3 cellular contexts compared by ENCODE assay signal in the genomic region with DNA sequence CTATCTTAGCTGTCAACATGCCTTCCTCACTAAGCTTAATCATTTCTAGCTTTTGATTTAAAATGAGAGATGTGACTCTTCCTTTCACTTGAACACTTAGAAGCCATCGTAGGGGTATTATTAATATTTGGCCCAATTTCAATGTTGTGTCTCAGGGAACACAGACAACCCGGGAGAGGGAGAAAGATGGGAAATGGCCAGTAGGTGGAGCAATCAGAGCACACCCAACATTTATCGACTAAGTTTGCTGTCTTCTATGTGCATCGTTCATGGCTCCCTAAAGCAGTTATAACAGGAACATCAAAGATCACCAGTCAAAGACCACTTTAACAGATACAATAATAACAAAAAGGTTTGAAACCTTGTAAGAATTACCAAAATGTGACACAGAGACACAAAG.
TF ChIP-seq lines count a peak whose summit lies in the region.

No MANE protein-coding gene starts in this region.

TF ChIP-seq in SK-N-SH, 30 proteins besides CTCF, POLR2A, EP300 and RAD21:
- TF ChIP-seq FOXM1 (IDR thresholded peaks at IDR 0.05; ENCODE audit: low read depth) (no peak), JUND (IDR thresholded peaks at IDR 0.05) (no peak), EZH2phosphoT487 (IDR thresholded peaks at IDR 0.05; ENCODE audit: borderline replicate concordance, low read depth) (no peak), RFX5 (IDR thresholded peaks at IDR 0.05; ENCODE audit: low read length) (no peak), NFIC (IDR thresholded peaks at IDR 0.05; ENCODE audit: borderline replicate concordance) (no peak)
- TF ChIP-seq, protein P1, sequence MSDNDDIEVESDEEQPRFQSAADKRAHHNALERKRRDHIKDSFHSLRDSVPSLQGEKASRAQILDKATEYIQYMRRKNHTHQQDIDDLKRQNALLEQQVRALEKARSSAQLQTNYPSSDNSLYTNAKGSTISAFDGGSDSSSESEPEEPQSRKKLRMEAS (IDR thresholded peaks at IDR 0.05; ENCODE audit: low read depth) = no peak
- TF ChIP-seq, protein P2, sequence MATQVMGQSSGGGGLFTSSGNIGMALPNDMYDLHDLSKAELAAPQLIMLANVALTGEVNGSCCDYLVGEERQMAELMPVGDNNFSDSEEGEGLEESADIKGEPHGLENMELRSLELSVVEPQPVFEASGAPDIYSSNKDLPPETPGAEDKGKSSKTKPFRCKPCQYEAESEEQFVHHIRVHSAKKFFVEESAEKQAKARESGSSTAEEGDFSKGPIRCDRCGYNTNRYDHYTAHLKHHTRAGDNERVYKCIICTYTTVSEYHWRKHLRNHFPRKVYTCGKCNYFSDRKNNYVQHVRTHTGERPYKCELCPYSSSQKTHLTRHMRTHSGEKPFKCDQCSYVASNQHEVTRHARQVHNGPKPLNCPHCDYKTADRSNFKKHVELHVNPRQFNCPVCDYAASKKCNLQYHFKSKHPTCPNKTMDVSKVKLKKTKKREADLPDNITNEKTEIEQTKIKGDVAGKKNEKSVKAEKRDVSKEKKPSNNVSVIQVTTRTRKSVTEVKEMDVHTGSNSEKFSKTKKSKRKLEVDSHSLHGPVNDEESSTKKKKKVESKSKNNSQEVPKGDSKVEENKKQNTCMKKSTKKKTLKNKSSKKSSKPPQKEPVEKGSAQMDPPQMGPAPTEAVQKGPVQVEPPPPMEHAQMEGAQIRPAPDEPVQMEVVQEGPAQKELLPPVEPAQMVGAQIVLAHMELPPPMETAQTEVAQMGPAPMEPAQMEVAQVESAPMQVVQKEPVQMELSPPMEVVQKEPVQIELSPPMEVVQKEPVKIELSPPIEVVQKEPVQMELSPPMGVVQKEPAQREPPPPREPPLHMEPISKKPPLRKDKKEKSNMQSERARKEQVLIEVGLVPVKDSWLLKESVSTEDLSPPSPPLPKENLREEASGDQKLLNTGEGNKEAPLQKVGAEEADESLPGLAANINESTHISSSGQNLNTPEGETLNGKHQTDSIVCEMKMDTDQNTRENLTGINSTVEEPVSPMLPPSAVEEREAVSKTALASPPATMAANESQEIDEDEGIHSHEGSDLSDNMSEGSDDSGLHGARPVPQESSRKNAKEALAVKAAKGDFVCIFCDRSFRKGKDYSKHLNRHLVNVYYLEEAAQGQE (IDR thresholded peaks at IDR 0.05; ENCODE audit: low read depth, low read length) = no peak

TF ChIP-seq in SK-N-SH treated with all-trans-retinoic acid at 6 μM for 48 hours, 23 proteins besides CTCF, POLR2A, EP300 and RAD21 (continues in another document):
- no peak for TF ChIP-seq ZFP30 (CRISPR knock-in tag; IDR thresholded peaks at IDR 0.05)
- no peak for TF ChIP-seq PPARA (CRISPR knock-in tag; IDR thresholded peaks at IDR 0.05; ENCODE audit: borderline replicate concordance)
- TF ChIP-seq, protein P3, sequence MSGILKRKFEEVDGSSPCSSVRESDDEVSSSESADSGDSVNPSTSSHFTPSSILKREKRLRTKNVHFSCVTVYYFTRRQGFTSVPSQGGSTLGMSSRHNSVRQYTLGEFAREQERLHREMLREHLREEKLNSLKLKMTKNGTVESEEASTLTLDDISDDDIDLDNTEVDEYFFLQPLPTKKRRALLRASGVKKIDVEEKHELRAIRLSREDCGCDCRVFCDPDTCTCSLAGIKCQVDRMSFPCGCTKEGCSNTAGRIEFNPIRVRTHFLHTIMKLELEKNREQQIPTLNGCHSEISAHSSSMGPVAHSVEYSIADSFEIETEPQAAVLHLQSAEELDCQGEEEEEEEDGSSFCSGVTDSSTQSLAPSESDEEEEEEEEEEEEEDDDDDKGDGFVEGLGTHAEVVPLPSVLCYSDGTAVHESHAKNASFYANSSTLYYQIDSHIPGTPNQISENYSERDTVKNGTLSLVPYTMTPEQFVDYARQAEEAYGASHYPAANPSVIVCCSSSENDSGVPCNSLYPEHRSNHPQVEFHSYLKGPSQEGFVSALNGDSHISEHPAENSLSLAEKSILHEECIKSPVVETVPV (CRISPR knock-in tag; IDR thresholded peaks at IDR 0.05) = no peak
- no peak for TF ChIP-seq ZNF565 (CRISPR knock-in tag; conservative IDR thresholded peaks at IDR 0.05; ENCODE audit: low read depth)
- no peak for TF ChIP-seq ZNF70 (CRISPR knock-in tag; IDR thresholded peaks at IDR 0.05)
- TF ChIP-seq SNAI2 (CRISPR knock-in tag; IDR thresholded peaks at IDR 0.05) = no peak
- TF ChIP-seq ZC3H10 (CRISPR knock-in tag; IDR thresholded peaks at IDR 0.05) = no peak
- TF ChIP-seq CSDC2 (CRISPR knock-in tag; IDR thresholded peaks at IDR 0.05) = no peak
- TF ChIP-seq BACH2 (CRISPR knock-in tag; IDR thresholded peaks at IDR 0.05; ENCODE audit: borderline replicate concordance) = no peak
- TF ChIP-seq, protein P4, sequence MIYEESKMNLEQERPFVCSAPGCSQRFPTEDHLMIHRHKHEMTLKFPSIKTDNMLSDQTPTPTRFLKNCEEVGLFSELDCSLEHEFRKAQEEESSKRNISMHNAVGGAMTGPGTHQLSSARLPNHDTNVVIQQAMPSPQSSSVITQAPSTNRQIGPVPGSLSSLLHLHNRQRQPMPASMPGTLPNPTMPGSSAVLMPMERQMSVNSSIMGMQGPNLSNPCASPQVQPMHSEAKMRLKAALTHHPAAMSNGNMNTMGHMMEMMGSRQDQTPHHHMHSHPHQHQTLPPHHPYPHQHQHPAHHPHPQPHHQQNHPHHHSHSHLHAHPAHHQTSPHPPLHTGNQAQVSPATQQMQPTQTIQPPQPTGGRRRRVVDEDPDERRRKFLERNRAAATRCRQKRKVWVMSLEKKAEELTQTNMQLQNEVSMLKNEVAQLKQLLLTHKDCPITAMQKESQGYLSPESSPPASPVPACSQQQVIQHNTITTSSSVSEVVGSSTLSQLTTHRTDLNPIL (CRISPR knock-in tag; IDR thresholded peaks at IDR 0.05; ENCODE audit: low read depth) = no peak
- TF ChIP-seq, protein P5, sequence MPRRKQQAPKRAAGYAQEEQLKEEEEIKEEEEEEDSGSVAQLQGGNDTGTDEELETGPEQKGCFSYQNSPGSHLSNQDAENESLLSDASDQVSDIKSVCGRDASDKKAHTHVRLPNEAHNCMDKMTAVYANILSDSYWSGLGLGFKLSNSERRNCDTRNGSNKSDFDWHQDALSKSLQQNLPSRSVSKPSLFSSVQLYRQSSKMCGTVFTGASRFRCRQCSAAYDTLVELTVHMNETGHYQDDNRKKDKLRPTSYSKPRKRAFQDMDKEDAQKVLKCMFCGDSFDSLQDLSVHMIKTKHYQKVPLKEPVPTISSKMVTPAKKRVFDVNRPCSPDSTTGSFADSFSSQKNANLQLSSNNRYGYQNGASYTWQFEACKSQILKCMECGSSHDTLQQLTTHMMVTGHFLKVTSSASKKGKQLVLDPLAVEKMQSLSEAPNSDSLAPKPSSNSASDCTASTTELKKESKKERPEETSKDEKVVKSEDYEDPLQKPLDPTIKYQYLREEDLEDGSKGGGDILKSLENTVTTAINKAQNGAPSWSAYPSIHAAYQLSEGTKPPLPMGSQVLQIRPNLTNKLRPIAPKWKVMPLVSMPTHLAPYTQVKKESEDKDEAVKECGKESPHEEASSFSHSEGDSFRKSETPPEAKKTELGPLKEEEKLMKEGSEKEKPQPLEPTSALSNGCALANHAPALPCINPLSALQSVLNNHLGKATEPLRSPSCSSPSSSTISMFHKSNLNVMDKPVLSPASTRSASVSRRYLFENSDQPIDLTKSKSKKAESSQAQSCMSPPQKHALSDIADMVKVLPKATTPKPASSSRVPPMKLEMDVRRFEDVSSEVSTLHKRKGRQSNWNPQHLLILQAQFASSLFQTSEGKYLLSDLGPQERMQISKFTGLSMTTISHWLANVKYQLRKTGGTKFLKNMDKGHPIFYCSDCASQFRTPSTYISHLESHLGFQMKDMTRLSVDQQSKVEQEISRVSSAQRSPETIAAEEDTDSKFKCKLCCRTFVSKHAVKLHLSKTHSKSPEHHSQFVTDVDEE (CRISPR knock-in tag; IDR thresholded peaks at IDR 0.05) = no peak
- TF ChIP-seq, protein P6, sequence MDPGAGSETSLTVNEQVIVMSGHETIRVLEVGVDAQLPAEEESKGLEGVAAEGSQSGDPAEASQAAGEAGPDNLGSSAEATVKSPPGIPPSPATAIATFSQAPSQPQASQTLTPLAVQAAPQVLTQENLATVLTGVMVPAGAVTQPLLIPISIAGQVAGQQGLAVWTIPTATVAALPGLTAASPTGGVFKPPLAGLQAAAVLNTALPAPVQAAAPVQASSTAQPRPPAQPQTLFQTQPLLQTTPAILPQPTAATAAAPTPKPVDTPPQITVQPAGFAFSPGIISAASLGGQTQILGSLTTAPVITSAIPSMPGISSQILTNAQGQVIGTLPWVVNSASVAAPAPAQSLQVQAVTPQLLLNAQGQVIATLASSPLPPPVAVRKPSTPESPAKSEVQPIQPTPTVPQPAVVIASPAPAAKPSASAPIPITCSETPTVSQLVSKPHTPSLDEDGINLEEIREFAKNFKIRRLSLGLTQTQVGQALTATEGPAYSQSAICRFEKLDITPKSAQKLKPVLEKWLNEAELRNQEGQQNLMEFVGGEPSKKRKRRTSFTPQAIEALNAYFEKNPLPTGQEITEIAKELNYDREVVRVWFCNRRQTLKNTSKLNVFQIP (CRISPR knock-in tag; IDR thresholded peaks at IDR 0.05; ENCODE audit: borderline replicate concordance, low read depth) = no peak
- TF ChIP-seq ISL1 (CRISPR knock-in tag; IDR thresholded peaks at IDR 0.05) = no peak

TF ChIP-seq in endothelial cell of umbilical vein, 7 proteins besides CTCF, POLR2A, EP300 and RAD21:
- TF ChIP-seq, protein P1 (IDR thresholded peaks at IDR 0.05; ENCODE audit: insufficient read depth, insufficient read length) = no peak
- TF ChIP-seq FOS (IDR thresholded peaks at IDR 0.05; ENCODE audit: borderline replicate concordance, insufficient read depth, low read length) (no peak), MYC (IDR thresholded peaks at IDR 0.05; ENCODE audit: low read depth, low read length) (no peak), GATA2 (IDR thresholded peaks at IDR 0.05; ENCODE audit: insufficient read depth, insufficient read length, low read depth, low read length) (no peak), JUN (IDR thresholded peaks at IDR 0.05; ENCODE audit: borderline replicate concordance, insufficient read depth, insufficient read length, low read depth) (no peak), EZH2 (IDR thresholded peaks at IDR 0.05; ENCODE audit: borderline replicate concordance, low read depth, low read length, severe bottlenecking) (no peak), POLR2AphosphoS5 (IDR thresholded peaks at IDR 0.05; ENCODE audit: insufficient read depth, low read depth, low read length) (no peak)
TF ChIP-seq in endothelial cell of umbilical vein: peak in this region for 0.
